8 cellular contexts compared by ENCODE assay signal in genomic region chr4:53365486-53366300, GRCh38. TPM values are rescaled to one million over a fixed set of nuclear protein-coding genes. Genes with fewer than 3 reads are reported as not detected.
DNase-seq lines count a peak whose midpoint lies in the region; ATAC-seq and TF ChIP-seq lines count a peak whose summit lies in the region.

TSS of gene SCFD2 (minus strand) at chr4:53366061.

- H3K4me1 ChIP-seq in BE2C = no peaks in the 10 kb centered on the region

- peak within 1 kb of the TSS in 1 of 2 donors; percentile 33 for H3K27ac ChIP-seq in coronary artery
- H3K27ac ChIP-seq in layer of hippocampus (ENCODE audit: low read depth, low read length) = peak within 1 kb of the TSS; percentile 23

- H3K4me3 ChIP-seq in BE2C (ENCODE audit: low read depth, low read length) (peak within 1 kb of the TSS; percentile 97), coronary artery (peak within 1 kb of the TSS; percentile 90)

- H3K36me3 ChIP-seq in BE2C = no peaks in the 10 kb centered on the region

- H3K9me3 ChIP-seq in BE2C = no peaks in the 10 kb centered on the region

- ATAC-seq in HG03460 (IDR thresholded peaks at IDR 0.05; ENCODE audit: unreplicated experiment) = peak; percentile 97

- DNase-seq in BE2C (peak; percentile 96), GM19240 (ENCODE audit: insufficient read length, low spot score) (peak; percentile 90), NCI-H526 (lab: John Stamatoyannopoulos, UW) (peak; percentile 95 to 98), coronary artery (ENCODE audit: low spot score) (peak; percentile 99)
- DNase-seq in activated CD4-positive, alpha-beta T cell treated with anti-CD3 and anti-CD28 coated beads for 48 hours = peak; percentile 98
- peak; percentile 86 to 90 for DNase-seq in stimulated activated CD4-positive, alpha-beta T cell treated with anti-CD3 and anti-CD28 coated beads, Interleukin-1b, Interleukin-23, amount 100 ng/mL, for 4 hours (ENCODE audit: low read depth in 2 of 2)

- H3K27me3 ChIP-seq in BE2C = peaks cover 19% of the 10 kb centered on the region
- H3K27me3 ChIP-seq in layer of hippocampus (ENCODE audit: control insufficient read depth, insufficient read depth, low read length) = no peaks in the 10 kb centered on the region

- no peak for TF ChIP-seq CTCF in BE2C (IDR thresholded peaks at IDR 0.05; ENCODE audit: low read depth, low read length)
- no peak for TF ChIP-seq CTCF in coronary artery (IDR thresholded peaks at IDR 0.05)

RNA-seq across cellular contexts. Expression of gene SCFD2, which starts in this region (rescaled TPM):
- polyA plus RNA-seq in BE2C (2012; ENCODE audit: insufficient read depth, insufficient read length, low read depth) = 38.5 TPM
